Comparison of ENCODE assay signal across 8 cellular contexts in genomic region chr1:145917595-145917994, GRCh38. TPM values are rescaled to one million over a fixed set of nuclear protein-coding genes. Genes with fewer than 3 reads are reported as not detected.
DNase-seq lines count a peak whose midpoint lies in the region; ATAC-seq and TF ChIP-seq lines count a peak whose summit lies in the region.

No MANE protein-coding gene starts in this region.

- POLR2A ChIA-PET in A673 (lab: Charles Lee; ENCODE audit: low non-redundant PET) = no interaction called here

- no peak for TF ChIP-seq CTCF in A673 (conservative IDR thresholded peaks at IDR 0.05; ENCODE audit: low read depth, low read length)

- no peak overlapping the region for H3K9ac ChIP-seq in HUES48 (ENCODE audit: low read depth, low read length)
- H3K9ac ChIP-seq in muscle layer of colon (ENCODE audit: low read length) = peak overlapping the region; percentile 98

- CTCF ChIA-PET in A673 (lab: Charles Lee) = no interaction called here

- H3K9me3 ChIP-seq in A673 (ENCODE audit: low read depth, low read length, poor library complexity, severe bottlenecking) (no peaks in the 10 kb centered on the region), HUES48 (ENCODE audit: control insufficient read depth, insufficient read depth, low read length) (no peaks in the 10 kb centered on the region), muscle layer of colon (ENCODE audit: low read length) (no peaks in the 10 kb centered on the region)

- H3K36me3 ChIP-seq in A673 (ENCODE audit: insufficient read depth, low read length, poor library complexity, severe bottlenecking) (peaks cover 11% of the 10 kb centered on the region), HUES48 (ENCODE audit: control insufficient read depth, insufficient read depth, low read length) (peaks cover 10% of the 10 kb centered on the region), muscle layer of colon (ENCODE audit: insufficient read depth, low read length) (peaks cover 27% of the 10 kb centered on the region)

- H3K27ac ChIP-seq in A673 (ENCODE audit: low read depth, low read length, poor library complexity, severe bottlenecking) = peak overlapping the region; percentile 94
- H3K27ac ChIP-seq in HUES48 (ENCODE audit: low read depth, low read length) = no peak overlapping the region
- peak overlapping the region; percentile 92 for H3K27ac ChIP-seq in muscle layer of colon (ENCODE audit: low read depth, low read length)

- no TSS peak for BruUV-seq in A673 (replicated peaks; lab: Mats Ljungman, UMichigan)

- DNase-seq in A673 (ENCODE audit: low spot score) (no peak), cerebellar cortex (ENCODE audit: low spot score) (peak; percentile 20), putamen (ENCODE audit: low spot score) (no peak), NCI-H446 treated with DMSO at 0.1 percent for 48 hours (lab: John Stamatoyannopoulos, UW) (no peak), SW480 (ENCODE audit: low spot score) (no peak)

- peaks cover 16% of the 10 kb centered on the region for H3K4me1 ChIP-seq in A673 (ENCODE audit: insufficient read depth, low read length, poor library complexity, severe bottlenecking)
- peaks cover 14% of the 10 kb centered on the region for H3K4me1 ChIP-seq in HUES48 (ENCODE audit: control insufficient read depth, insufficient read depth, low read length)
- peaks cover 18% of the 10 kb centered on the region for H3K4me1 ChIP-seq in muscle layer of colon (ENCODE audit: insufficient read depth, low read length)

- no peak for ATAC-seq in GM21786 (IDR thresholded peaks at IDR 0.05; ENCODE audit: unreplicated experiment)

- H3K4me3 ChIP-seq in A673 (ENCODE audit: low read depth, low read length, poor library complexity, severe bottlenecking) (peak overlapping the region; percentile 78), HUES48 (ENCODE audit: low read depth, low read length) (peak overlapping the region; percentile 98), muscle layer of colon (ENCODE audit: low read depth in 1 of 2, low read length in 2 of 2) (peak overlapping the region; percentile 78 to 97)

- H3K27me3 ChIP-seq in A673 (replicated peaks; ENCODE audit: insufficient read depth, low read depth, low read length, poor library complexity) = no peaks in the 10 kb centered on the region
- no peaks in the 10 kb centered on the region; the same call in 1 of the 2 replicates for H3K27me3 ChIP-seq in HUES48 (ENCODE audit: control insufficient read depth, insufficient read depth, low read length)
- no peaks in the 10 kb centered on the region for H3K27me3 ChIP-seq in muscle layer of colon (ENCODE audit: control insufficient read depth in 1 of 2, insufficient read depth in 2 of 2, low read length in 2 of 2)

- intact Hi-C loops in A673 (cut with micrococcal nuclease; ENCODE audit: unreplicated experiment) = no loop called here

RNA-seq across cellular contexts. Expression of gene PEX11B, which starts 0.9 kb away (rescaled TPM):
- 22.1 and 22.4 TPM in 2 replicates for total RNA-seq in A673 (2021)

RNA-seq across cellular contexts. Expression of gene ITGA10, which starts 7.7 kb away (rescaled TPM):
- 1.1 and 1.2 TPM in 2 replicates for total RNA-seq in A673 (2021)

RNA-seq across cellular contexts. Expression of gene RBM8A, which starts 9.7 kb away (rescaled TPM):
- 255 and 276 TPM in 2 replicates for total RNA-seq in A673 (2021)

RNA-seq across cellular contexts. Expression of gene ANKRD35, which starts 31.9 kb away (rescaled TPM):
- total RNA-seq in A673 (2021) = not detected in 2 replicates

RNA-seq across cellular contexts. Expression of gene LIX1L, which starts 40.2 kb away (rescaled TPM):
- total RNA-seq in A673 (2021) = 39.6 and 40.1 TPM in 2 replicates
